ENCODE assay signal across 8 cellular contexts in the genomic region with DNA sequence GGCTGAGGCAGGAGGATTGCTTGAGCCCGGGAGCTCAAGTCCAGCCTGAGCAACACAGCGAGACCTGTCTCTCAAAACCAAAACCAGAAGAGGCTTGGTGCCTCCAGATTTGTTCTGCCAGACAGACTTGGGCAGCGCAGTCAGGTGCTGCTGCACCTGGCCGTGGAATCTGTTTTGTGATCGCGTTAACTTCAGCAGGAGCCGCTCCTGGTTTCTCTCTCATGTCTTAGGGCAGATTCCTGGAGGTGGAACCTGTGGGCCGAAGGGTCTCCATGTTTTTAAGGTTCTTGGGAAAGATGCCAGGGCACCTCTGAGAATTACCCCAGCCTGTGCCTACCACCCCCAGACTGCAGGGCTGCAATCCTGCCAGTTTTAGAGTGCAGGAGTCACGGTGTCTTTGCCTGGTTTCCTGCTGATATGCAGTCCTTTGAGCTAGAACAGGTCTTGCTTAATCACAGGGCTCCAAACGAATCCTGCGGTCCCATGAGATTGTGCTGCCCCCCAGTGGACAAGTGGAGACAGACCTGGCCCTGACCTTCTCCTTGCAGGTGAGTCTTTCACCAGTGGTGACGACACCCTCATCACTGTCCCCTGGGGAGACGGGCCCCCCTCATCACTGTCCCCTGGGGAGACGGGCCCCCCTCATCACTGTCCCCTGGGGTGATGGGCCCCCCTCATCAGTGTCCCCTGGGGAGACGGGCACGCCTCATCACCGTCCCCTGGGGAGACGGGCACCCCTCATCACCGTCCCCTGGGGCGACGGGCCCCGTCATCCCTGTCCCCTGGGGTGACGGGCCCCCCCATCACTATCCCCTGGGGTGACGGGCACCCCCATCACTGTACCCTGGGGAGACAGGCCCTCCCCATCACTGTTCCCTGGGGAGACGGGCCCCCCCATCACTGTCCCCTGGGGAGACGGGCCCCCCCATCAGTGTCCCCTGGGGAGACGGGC. TPM values are rescaled to one million over a fixed set of nuclear protein-coding genes. Genes with fewer than 3 reads are reported as not detected.
DNase-seq lines count a peak whose midpoint lies in the region; ATAC-seq and TF ChIP-seq lines count a peak whose summit lies in the region.

No MANE protein-coding gene starts in this region.

- H3K27ac ChIP-seq in upper lobe of right lung, result no peak overlapping the region

- ATAC-seq in GM21619 (IDR thresholded peaks at IDR 0.05; ENCODE audit: unreplicated experiment) (peak; percentile 76), Right ventricle myocardium inferior (peak; percentile 89), upper lobe of right lung (peak; percentile 96)
- ATAC-seq in activated naive CD4-positive, alpha-beta T cell treated with anti-CD3 and anti-CD28 coated beads, Interleukin-2, amount 50 U/mL, for 72 hours, result peak; percentile 96 to 99

- TF ChIP-seq CTCF in upper lobe of right lung (IDR thresholded peaks at IDR 0.05), result peak; percentile 86

- peak in 13 of 14 donors; percentile 3 to 80 (median 52) for DNase-seq in C1 segment of cervical spinal cord (lab: John Stamatoyannopoulos, UW)
- peak; percentile 85 to 96 (median 88) for DNase-seq in NCI-H1417 (lab: John Stamatoyannopoulos, UW)
- peak; percentile 59 for DNase-seq in SKM-1 treated with dmso at 0.1 percent for 144 hours (lab: John Stamatoyannopoulos, UW; ENCODE audit: unreplicated experiment)
- DNase-seq in activated naive CD4-positive, alpha-beta T cell treated with anti-CD3 and anti-CD28 coated beads, Interleukin-2, amount 50 U/mL, for 72 hours (ENCODE audit: low spot score in 2 of 2), result peak; percentile 85 to 91
- DNase-seq in Right ventricle myocardium inferior (ENCODE audit: missing footprints), result no peak
- DNase-seq in posterior vena cava (ENCODE audit: low spot score), result peak; percentile 93
- DNase-seq in upper lobe of right lung, result peak; percentile 90

- H3K9me3 ChIP-seq in upper lobe of right lung, result no peaks in the 10 kb centered on the region

- H3K27me3 ChIP-seq in upper lobe of right lung, result no peaks in the 10 kb centered on the region

- peaks cover 7% of the 10 kb centered on the region for H3K36me3 ChIP-seq in upper lobe of right lung

- no peak overlapping the region for H3K27ac Mint-ChIP-seq in activated naive CD4-positive, alpha-beta T cell treated with anti-CD3 and anti-CD28 coated beads, Interleukin-2, amount 50 U/mL, for 72 hours

- intact Hi-C loops in Right ventricle myocardium inferior (cut with DNase I), result loop anchor here (1.0 to 5.0 kb wide), 3 partner anchors 60 to 260 kb away; no protein-coding TSS in a partner anchor
- intact Hi-C loops in posterior vena cava (cut with DNase I), result loop anchor here (5.0 kb wide), 3 partner anchors 145 to 260 kb away; no protein-coding TSS in a partner anchor
- intact Hi-C loops in upper lobe of right lung (cut with DNase I), result loop anchor here (10.0 kb wide), 1 partner anchor 257 kb away; no protein-coding TSS in a partner anchor

- H3K4me3 ChIP-seq in upper lobe of right lung, result no peak overlapping the region

- H3K9me3 Mint-ChIP-seq in activated naive CD4-positive, alpha-beta T cell treated with anti-CD3 and anti-CD28 coated beads, Interleukin-2, amount 50 U/mL, for 72 hours, result no peaks in the 10 kb centered on the region

- no peaks in the 10 kb centered on the region for H3K36me3 Mint-ChIP-seq in activated naive CD4-positive, alpha-beta T cell treated with anti-CD3 and anti-CD28 coated beads, Interleukin-2, amount 50 U/mL, for 72 hours

- H3K4me1 ChIP-seq in upper lobe of right lung, result peaks cover 5% of the 10 kb centered on the region

RNA-seq across cellular contexts. Expression of a gene that starts 37.6 kb away (rescaled TPM):
- total RNA-seq in activated naive CD4-positive, alpha-beta T cell treated with anti-CD3 and anti-CD28 coated beads, Interleukin-2, amount 50 U/mL, for 72 hours, result 10 to 100 TPM; 35.2 to 36.9 TPM
- total RNA-seq in Right ventricle myocardium inferior, result 69.1 TPM
- total RNA-seq in posterior vena cava, result 10 to 100 TPM; 61.3 to 69.4 TPM
- 86.6 TPM for total RNA-seq in upper lobe of right lung

RNA-seq across cellular contexts. Expression of a gene that starts 46.1 kb away (rescaled TPM):
- 1 to 10 TPM; 2.0 to 4.6 TPM for total RNA-seq in activated naive CD4-positive, alpha-beta T cell treated with anti-CD3 and anti-CD28 coated beads, Interleukin-2, amount 50 U/mL, for 72 hours
- total RNA-seq in Right ventricle myocardium inferior (2.4 TPM), posterior vena cava (under 1 TPM; 0.23 to 0.71 TPM), upper lobe of right lung (3.2 TPM)

RNA-seq across cellular contexts. Expression of a gene that starts 51.4 kb away (rescaled TPM):
- total RNA-seq in activated naive CD4-positive, alpha-beta T cell treated with anti-CD3 and anti-CD28 coated beads, Interleukin-2, amount 50 U/mL, for 72 hours, result 10 to 100 TPM; 38.2 to 41.7 TPM
- 19.0 TPM for total RNA-seq in Right ventricle myocardium inferior
- 10 to 100 TPM; 18.8 to 19.4 TPM for total RNA-seq in posterior vena cava
- total RNA-seq in upper lobe of right lung, result 31.2 TPM
